ENCODE assay signal across 19 cellular contexts in genomic region chr10:70544431-70545340, GRCh38. TPM values are rescaled to one million over a fixed set of nuclear protein-coding genes. Genes with fewer than 3 reads are reported as not detected.
DNase-seq lines count a peak whose midpoint lies in the region; ATAC-seq, FAIRE-seq and TF ChIP-seq lines count a peak whose summit lies in the region.
"Had no signal": no experiment of that assay in that cellular context is flagged by ENCODE, and none has a peak within 500 bp of the region (broad histone marks: within the 10 kb centered on the region; RNA-seq: fewer than 3 reads in every experiment).

No MANE protein-coding gene starts in this region.

- CTCF ChIA-PET in GM12878 (lab: Yijun Ruan, JAX), result interaction anchor here (1.5 to 7.6 kb wide), 4 partner anchors 14 to 214 kb away, joined by 4 to 74 read pairs (median 6); no protein-coding TSS in a partner anchor

- H2BK12ac ChIP-seq in neuronal stem cell (ENCODE audit: low read length), result no peak overlapping the region

- TF ChIP-seq RAD21 in GM12878 (IDR thresholded peaks at IDR 0.05; ENCODE audit: insufficient read depth, low read depth, low read length), result no peak

- H2AFZ ChIP-seq in GM12878 (ENCODE audit: control insufficient read depth, low read depth, low read length) (no peak overlapping the region), neuronal stem cell (ENCODE audit: low read length) (no peak overlapping the region)

- no peak overlapping the region for H3K18ac ChIP-seq in neuronal stem cell (ENCODE audit: low read length)

- intact Hi-C loops in GM12878 (cut with micrococcal nuclease; ENCODE audit: unreplicated experiment), result no loop called here

- RAD21 ChIA-PET in GM12878 (lab: Charles Lee; ENCODE audit: unreplicated experiment), result interaction anchor here (0.8 to 2.0 kb wide), 2 partner anchors 24 to 83 kb away, joined by 4 to 15 read pairs; no protein-coding TSS in a partner anchor

- POLR2A ChIA-PET in GM12878 (lab: Charles Lee), result no interaction called here

- no peak overlapping the region for H3K27ac ChIP-seq in GM12878 (ENCODE audit: control insufficient read depth, insufficient read depth)
- H3K27ac ChIP-seq in neuronal stem cell (replicated peaks; ENCODE audit: low read length), result no peak overlapping the region
- H3K27ac ChIP-seq: 22Rv1, C4-2B had no signal

- ATAC-seq in GM12878, result no peak
- no peak for ATAC-seq in GM21367 (IDR thresholded peaks at IDR 0.05; ENCODE audit: unreplicated experiment)
- ATAC-seq: Right ventricle myocardium inferior had no signal

- no peak for FAIRE-seq in GM12878 (lab: Jason Lieb, UNC)
- FAIRE-seq: GM18507 had no signal

- in situ Hi-C loops in GM12878 (cut with MboI), result loop anchor here (5.0 kb wide), 1 partner anchor 218 kb away; no protein-coding TSS in a partner anchor

- no peak overlapping the region for H4K91ac ChIP-seq in neuronal stem cell (ENCODE audit: low read depth, low read length, poor library complexity)

- no peaks in the 10 kb centered on the region for H3K79me2 ChIP-seq in GM12878 (ENCODE audit: control insufficient read depth, insufficient read depth, low read length)

- DNase-seq in NCI-H2107 treated with DMSO at 0.1 percent for 48 hours (lab: John Stamatoyannopoulos, UW; ENCODE audit: unreplicated experiment) (peak; percentile 16), NCI-H2107 (lab: John Stamatoyannopoulos, UW) (no peak), LHCN-M2 (ENCODE audit: low read depth) (peak; percentile 71), GM12878 (ENCODE audit: low read depth, low spot score) (no peak), neuronal stem cell (ENCODE audit: low spot score) (no peak), NCI-H1436 (lab: John Stamatoyannopoulos, UW) (no peak), NCI-H2196 treated with DMSO at 0.1 percent for 48 hours (lab: John Stamatoyannopoulos, UW; ENCODE audit: unreplicated experiment) (no peak)
- DNase-seq: Caco-2, DMS53, NCI-H1694, NCI-H2171 treated with DMSO at 0.1 percent for 48 hours, NCI-H524, SK-N-SH had no signal

- H3K14ac ChIP-seq in neuronal stem cell (ENCODE audit: low read length), result peak overlapping the region; percentile 31

- H3K9ac ChIP-seq in GM12878 (ENCODE audit: control insufficient read depth, insufficient read depth, low read length) (no peak overlapping the region), neuronal stem cell (ENCODE audit: low read depth, low read length, poor library complexity) (no peak overlapping the region)
- H3K9ac ChIP-seq: SK-N-SH had no signal

- no peak overlapping the region for H3K4ac ChIP-seq in neuronal stem cell (ENCODE audit: low read length)

- no peak for TF ChIP-seq CTCF in GM12878 (IDR thresholded peaks at IDR 0.05 in 2 of 3, conservative IDR thresholded peaks at IDR 0.05 in 1 of 3; ENCODE audit: control insufficient read depth in 2 of 3, extremely low read depth in 1 of 3, insufficient read depth in 1 of 3, low read depth in 3 of 3, low read length in 3 of 3)

- H2AK5ac ChIP-seq in neuronal stem cell (ENCODE audit: low read depth, low read length), result no peak overlapping the region

- BruUV-seq in GM12878 (replicated peaks; lab: Mats Ljungman, UMichigan), result TSS peak; percentile 50

- no peaks in the 10 kb centered on the region for H3K79me1 ChIP-seq in neuronal stem cell (ENCODE audit: low read depth, low read length)

- H3K27me3 ChIP-seq in GM12878 (replicated peaks in 1 of 2; ENCODE audit: control insufficient read depth in 2 of 2, insufficient read depth in 2 of 2, low read length in 1 of 2) (no peaks in the 10 kb centered on the region), neuronal stem cell (ENCODE audit: control insufficient read depth in 3 of 3, insufficient read depth in 3 of 3, low read depth in 1 of 3, low read length in 3 of 3) (no peaks in the 10 kb centered on the region)

- no peak overlapping the region for H3K23ac ChIP-seq in neuronal stem cell (ENCODE audit: low read depth, low read length, poor library complexity)

- H3K4me3 ChIP-seq in GM12878 (no peak overlapping the region), neuronal stem cell (ENCODE audit: low read length in 2 of 2) (peak overlapping the region in 1 of 2 donors; percentile 45)

- no peak overlapping the region for H3K4me2 ChIP-seq in GM12878 (ENCODE audit: control insufficient read depth, insufficient read depth)
- no peak overlapping the region for H3K4me2 ChIP-seq in neuronal stem cell (ENCODE audit: insufficient read depth, low read length, poor library complexity, severe bottlenecking)
- H3K4me2 ChIP-seq: SK-N-SH had no signal

- no peak for TF ChIP-seq EP300 in GM12878 (IDR thresholded peaks at IDR 0.05; ENCODE audit: borderline replicate concordance in 1 of 2, control insufficient read depth in 1 of 2, low read depth in 2 of 2, low read length in 2 of 2)

- H3K36me3 ChIP-seq in GM12878 (ENCODE audit: control insufficient read depth in 2 of 2, insufficient read depth in 2 of 2, low read length in 1 of 2) (no peaks in the 10 kb centered on the region; a peak in 2 of 4 replicates), neuronal stem cell (replicated peaks in 1 of 2; ENCODE audit: control insufficient read depth in 2 of 2, insufficient read depth in 2 of 2, low read length in 2 of 2) (peaks cover 0 to 10% of the 10 kb centered on the region in 2 donors)

- no peak for TF ChIP-seq POLR2A in GM12878 (IDR thresholded peaks at IDR 0.05; ENCODE audit: low read depth, low read length)

- H3K4me1 ChIP-seq in GM12878 (ENCODE audit: control insufficient read depth, insufficient read depth, low read length) (no peaks in the 10 kb centered on the region), neuronal stem cell (ENCODE audit: control insufficient read depth in 2 of 2, insufficient read depth in 1 of 2, low read depth in 1 of 2, low read length in 2 of 2) (peaks cover 0 to 2% of the 10 kb centered on the region in 2 donors)
- H3K4me1 ChIP-seq: Caco-2 had no signal

- H2BK5ac ChIP-seq in neuronal stem cell (ENCODE audit: low read length), result peak overlapping the region; percentile 20

- H3K9me3 ChIP-seq in GM12878 (replicated peaks; ENCODE audit: control insufficient read depth, insufficient read depth, low read length) (no peaks in the 10 kb centered on the region), neuronal stem cell (replicated peaks in 1 of 2; ENCODE audit: control insufficient read depth in 2 of 2, insufficient read depth in 1 of 2, low read depth in 1 of 2, low read length in 2 of 2) (no peaks in the 10 kb centered on the region)
- H3K9me3 ChIP-seq: Caco-2, SK-N-SH had no signal

- H2BK15ac ChIP-seq in neuronal stem cell (ENCODE audit: low read length), result no peak overlapping the region

- SMC1A ChIA-PET in GM12878 (lab: Charles Lee; ENCODE audit: uncharacterized antibody, unreplicated experiment), result interaction anchor here (1.0 to 2.0 kb wide), 3 partner anchors 79 to 214 kb away, joined by 3 to 11 read pairs (median 4); no protein-coding TSS in a partner anchor

- no peak overlapping the region for H4K8ac ChIP-seq in neuronal stem cell (ENCODE audit: low read depth, low read length)

- no peaks in the 10 kb centered on the region for H4K20me1 ChIP-seq in GM12878 (ENCODE audit: control insufficient read depth, insufficient read depth)

- 37% methylated on average over 10 of the region's 12 CpGs for WGBS in GM12878 (ENCODE audit: insufficient coverage, insufficient replicate concordance, low lambda C conversion rate, missing lambda C conversion rate)
- no CpG with 5 or more reads among the region's 12 CpGs for WGBS in neuronal stem cell (ENCODE audit: extremely low coverage in 2 of 2, insufficient read length in 2 of 2, insufficient replicate concordance in 1 of 2), 2 donors

- H2BK120ac ChIP-seq in neuronal stem cell (ENCODE audit: low read depth, low read length), result no peak overlapping the region

TF ChIP-seq in GM12878, 131 proteins besides CTCF, POLR2A, EP300 and RAD21 (continues in another document):
- TF ChIP-seq MXI1 (IDR thresholded peaks at IDR 0.05; ENCODE audit: low read depth, low read length) (no peak), JUNB (IDR thresholded peaks at IDR 0.05) (no peak), YBX1 (IDR thresholded peaks at IDR 0.05) (no peak), POLR2AphosphoS5 (IDR thresholded peaks at IDR 0.05; ENCODE audit: low read length) (no peak), EGR1 (IDR thresholded peaks at IDR 0.05; ENCODE audit: borderline replicate concordance in 1 of 2, low read depth in 2 of 2, low read length in 2 of 2) (no peak), HSF1 (IDR thresholded peaks at IDR 0.05; ENCODE audit: low read depth, low read length) (no peak), GATAD2B (conservative IDR thresholded peaks at IDR 0.05; ENCODE audit: low read depth) (no peak), CBX3 (IDR thresholded peaks at IDR 0.05; ENCODE audit: borderline replicate concordance, low read depth) (no peak)

RNA-seq across cellular contexts. Expression of gene PRF1, which starts 57.9 kb away (rescaled TPM):
- total RNA-seq in LHCN-M2 (2014; rRNA removed), result not detected in 2 replicates
- not detected for polyA plus RNA-seq in LHCN-M2 (2012)
- 13.7 and 18.8 TPM in 2 replicates for total RNA-seq in GM12878 (2013; cell fraction: nucleolus; rRNA removed)
- 1.1 and 1.9 TPM in 2 replicates for total RNA-seq in GM12878 (2014; rRNA removed)
- total RNA-seq in GM12878 (2014; rRNA removed; fragmentation: Illumina TruSeq; extraction: Trizol), result 1.1 and 1.4 TPM in 2 replicates
- 1.5 and 1.8 TPM in 2 replicates for total RNA-seq in GM12878 (2021)
- polyA plus RNA-seq in GM12878 (2011; ENCODE audit: low read depth), result 1.3 TPM
- 5.5 and 15.7 TPM in 2 replicates for polyA plus RNA-seq in GM12878 (2011; rRNA removed)
- 22.9 and 31.0 TPM in 2 replicates for polyA plus RNA-seq in GM12878 (2011; cell fraction: cytosol; rRNA removed)
- 9.8 and 13.4 TPM in 2 replicates for polyA plus RNA-seq in GM12878 (2011; cell fraction: nucleus; rRNA removed)
- polyA plus RNA-seq in GM12878 (2012), result 1.2 and 1.3 TPM in 2 replicates
- 0.84 and 2.6 TPM in 2 replicates for polyA plus RNA-seq in GM12878 (2014; fragmentation: Illumina TruSeq; extraction: Trizol)
- 1 to 10 TPM; 1.7 to 1.9 TPM for polyA plus RNA-seq in GM12878 (2014; fragmentation: Nextera tagmentation; extraction: Ambion mirVana)
- polyA plus RNA-seq in GM12878 (2014; rRNA removed), result 0.97 and 1.3 TPM in 2 replicates
- polyA plus RNA-seq in GM12878 (2016; fragmentation: Nextera tagmentation; extraction: Ambion mirVana), result under 1 TPM; 0.88 to 1.00 TPM
- polyA minus RNA-seq in GM12878 (2011; rRNA and poly(A)+ RNA removed), result 24.3 and 26.7 TPM in 2 replicates
- 9.3 and 10.8 TPM in 2 replicates for polyA minus RNA-seq in GM12878 (2011; cell fraction: cytosol; rRNA and poly(A)+ RNA removed)
- 5.0 and 7.0 TPM in 2 replicates for polyA minus RNA-seq in GM12878 (2011; cell fraction: nucleus; rRNA and poly(A)+ RNA removed)
- not detected for polyA plus RNA-seq in neuronal stem cell (2013, experiment 1 of 2)
- polyA plus RNA-seq in neuronal stem cell (2013, experiment 2 of 2), result not detected
- total RNA-seq: HT1080 had no signal
- polyA plus RNA-seq: SK-N-SH had no signal

Comparison
In these comparisons a context has a peak if more than half of its experiments do, and no peak if none do; other contexts are left out.
1. DNase-seq: peak in NCI-H2107 treated with DMSO at 0.1 percent for 48 hours (single experiment) and LHCN-M2 (single experiment); none in NCI-H2107 (single experiment), GM12878 (single experiment), neuronal stem cell (single experiment), NCI-H1436 (single experiment) and NCI-H2196 treated with DMSO at 0.1 percent for 48 hours (single experiment).